8 cellular contexts compared by ENCODE assay signal in the genomic region with DNA sequence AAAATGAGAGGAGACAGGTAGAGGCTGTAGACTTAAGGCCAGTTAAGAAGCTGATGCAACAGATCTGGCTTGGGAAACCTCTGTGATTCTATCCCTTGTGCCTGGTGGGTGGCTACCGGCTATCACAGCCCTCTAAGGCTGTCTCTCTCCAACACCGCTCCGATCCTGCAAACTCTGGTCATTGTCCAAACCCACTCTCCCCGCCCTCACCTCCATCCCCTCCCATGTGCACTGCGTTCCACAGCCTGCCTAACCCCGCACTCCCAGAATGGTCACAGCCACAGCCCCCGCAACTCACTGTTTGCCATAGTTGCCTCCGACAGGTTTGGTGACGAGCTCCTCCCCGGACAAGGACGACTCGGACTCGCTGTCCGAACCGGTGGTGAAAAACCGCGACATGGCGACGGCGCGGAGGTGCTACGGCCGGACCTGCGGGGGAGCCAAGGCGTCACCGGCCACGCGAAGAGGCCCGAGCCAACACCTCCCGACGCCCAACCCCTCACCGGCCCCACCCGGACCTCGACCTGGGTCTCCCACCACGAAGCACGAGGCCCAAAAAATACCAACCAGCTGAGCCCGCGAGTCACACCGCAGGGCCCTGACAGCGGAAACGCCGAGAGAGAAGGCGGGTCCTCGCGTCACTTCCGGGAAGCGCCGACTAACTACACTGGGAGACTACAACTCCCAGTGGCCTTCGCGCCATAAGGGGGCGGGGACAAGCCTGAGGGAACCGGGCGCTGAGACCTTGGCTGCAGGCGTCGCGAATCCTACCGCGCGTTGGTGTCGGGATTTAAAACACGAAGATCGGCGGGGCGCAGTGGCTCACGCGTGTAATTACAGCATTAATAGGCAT. TPM values are rescaled to one million over a fixed set of nuclear protein-coding genes. Genes with fewer than 3 reads are reported as not detected.
DNase-seq lines count a peak whose midpoint lies in the region; ATAC-seq, FAIRE-seq and TF ChIP-seq lines count a peak whose summit lies in the region.
"Not testable (repeated sequence)": the region's sequence is repeated elsewhere in the genome, so short reads cannot be mapped to it uniquely, and the experiment has no call there.

A gene with protein sequence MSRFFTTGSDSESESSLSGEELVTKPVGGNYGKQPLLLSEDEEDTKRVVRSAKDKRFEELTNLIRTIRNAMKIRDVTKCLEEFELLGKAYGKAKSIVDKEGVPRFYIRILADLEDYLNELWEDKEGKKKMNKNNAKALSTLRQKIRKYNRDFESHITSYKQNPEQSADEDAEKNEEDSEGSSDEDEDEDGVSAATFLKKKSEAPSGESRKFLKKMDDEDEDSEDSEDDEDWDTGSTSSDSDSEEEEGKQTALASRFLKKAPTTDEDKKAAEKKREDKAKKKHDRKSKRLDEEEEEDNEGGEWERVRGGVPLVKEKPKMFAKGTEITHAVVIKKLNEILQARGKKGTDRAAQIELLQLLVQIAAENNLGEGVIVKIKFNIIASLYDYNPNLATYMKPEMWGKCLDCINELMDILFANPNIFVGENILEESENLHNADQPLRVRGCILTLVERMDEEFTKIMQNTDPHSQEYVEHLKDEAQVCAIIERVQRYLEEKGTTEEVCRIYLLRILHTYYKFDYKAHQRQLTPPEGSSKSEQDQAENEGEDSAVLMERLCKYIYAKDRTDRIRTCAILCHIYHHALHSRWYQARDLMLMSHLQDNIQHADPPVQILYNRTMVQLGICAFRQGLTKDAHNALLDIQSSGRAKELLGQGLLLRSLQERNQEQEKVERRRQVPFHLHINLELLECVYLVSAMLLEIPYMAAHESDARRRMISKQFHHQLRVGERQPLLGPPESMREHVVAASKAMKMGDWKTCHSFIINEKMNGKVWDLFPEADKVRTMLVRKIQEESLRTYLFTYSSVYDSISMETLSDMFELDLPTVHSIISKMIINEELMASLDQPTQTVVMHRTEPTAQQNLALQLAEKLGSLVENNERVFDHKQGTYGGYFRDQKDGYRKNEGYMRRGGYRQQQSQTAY (minus strand): TSS at position 622 of the 853 bp plus-strand sequence. CDS start 223 bp downstream, at position 399.

- not testable (repeated sequence) for TF ChIP-seq RAD21 in K562 (CRISPR knock-in tag; conservative IDR thresholded peaks at IDR 0.05 in 1 of 2, IDR thresholded peaks at IDR 0.05 in 1 of 2); neural cell (conservative IDR thresholded peaks at IDR 0.05)

- TF ChIP-seq CTCF in K562 (IDR thresholded peaks at IDR 0.05 in 2 of 3, conservative IDR thresholded peaks at IDR 0.05 in 1 of 3; ENCODE audit: insufficient read depth in 2 of 3, low read depth in 1 of 3, low read length in 3 of 3); neural cell (IDR thresholded peaks at IDR 0.05; ENCODE audit: poor library complexity, severe bottlenecking); type B pancreatic cell (conservative IDR thresholded peaks at IDR 0.05): not testable (repeated sequence)

- not testable (repeated sequence) for H4K20me1 ChIP-seq in K562 (replicated peaks; ENCODE audit: control insufficient read depth, insufficient read depth, low read length); neural cell (ENCODE audit: insufficient read depth)

- H2AFZ ChIP-seq in K562 (ENCODE audit: low read depth, low read length); neural cell (ENCODE audit: low read depth, low read length): not testable (repeated sequence)

- TF ChIP-seq POLR2A in K562 (conservative IDR thresholded peaks at IDR 0.05), result not testable (repeated sequence)

- H3K4me3 Mint-ChIP-seq in type B pancreatic cell, result peak within 1 kb of the TSS; percentile 79

- not testable (repeated sequence) for H3K36me3 ChIP-seq in K562 (ENCODE audit: control insufficient read depth, insufficient read depth, low read length); neural cell (ENCODE audit: insufficient read depth, low read length)

- not testable (repeated sequence) for H3K27me3 ChIP-seq in K562 (ENCODE audit: control insufficient read depth in 2 of 2, insufficient read depth in 2 of 2, low read length in 2 of 2); neural cell (ENCODE audit: insufficient read depth, low read depth, low read length)

- intact Hi-C loops in K562 (cut with micrococcal nuclease); cardiac septum (cut with DNase I): not testable (repeated sequence)

- peak within 1 kb of the TSS; percentile 52; the same call in 1 of the 2 replicates for H3K4me2 ChIP-seq in K562 (ENCODE audit: insufficient read depth, low read length)
- not testable (repeated sequence) for H3K4me2 ChIP-seq in neural cell (ENCODE audit: low read length)

- H3K27ac ChIP-seq in K562 (ENCODE audit: extremely low read depth, low read depth, low read length); neural cell (ENCODE audit: low read length): not testable (repeated sequence)

- POLR2A ChIA-PET in K562 (lab: Yijun Ruan, JAX), result not testable (repeated sequence)

- H3K36me3 Mint-ChIP-seq in type B pancreatic cell, result not testable (repeated sequence)

- CTCF ChIA-PET in K562 (lab: Yijun Ruan, JAX; ENCODE audit: low intra/inter-chr PET ratio), result not testable (repeated sequence)

- not testable (repeated sequence) for H3F3A ChIP-seq in neural cell (ENCODE audit: insufficient read depth, low read length, poor library complexity, severe bottlenecking)

- peak; percentile 91 for FAIRE-seq in K562 (lab: Jason Lieb, UNC)

- H3K9me3 Mint-ChIP-seq in type B pancreatic cell, result not testable (repeated sequence)

- H3K4me3 ChIP-seq in K562 (peak within 1 kb of the TSS; percentile 33), neural cell (ENCODE audit: low read length) (peak within 1 kb of the TSS; percentile 54)

- ATAC-seq in GM18499 (IDR thresholded peaks at IDR 0.05; ENCODE audit: insufficient read depth, unreplicated experiment) (peak; percentile 81), GM21723 (IDR thresholded peaks at IDR 0.05; ENCODE audit: unreplicated experiment) (peak; percentile 97), HG03280 (IDR thresholded peaks at IDR 0.05; ENCODE audit: unreplicated experiment) (peak; percentile 98), K562 (peak; percentile 99)

- not testable (repeated sequence) for H3K9me3 ChIP-seq in K562 (replicated peaks; ENCODE audit: control insufficient read depth, insufficient read depth, low read depth, low read length); neural cell (ENCODE audit: low read length)

- not testable (repeated sequence) for H3K9me1 ChIP-seq in K562 (ENCODE audit: control insufficient read depth, insufficient read depth, low read length)

- DNase-seq in SK-MEL-5 (ENCODE audit: low read depth, low spot score); K562 (ENCODE audit: extremely low read depth in 1 of 4, low spot score in 3 of 4); cardiac septum (ENCODE audit: low spot score); type B pancreatic cell (ENCODE audit: extremely low spot score, unreplicated experiment): not testable (repeated sequence)

- WGBS in K562 (ENCODE audit: insufficient coverage, low coverage, missing lambda C conversion rate), result no CpG with 5 or more reads among the region's 66 CpGs

- not testable (repeated sequence) for H3K27me3 Mint-ChIP-seq in type B pancreatic cell

- not testable (repeated sequence) for TF ChIP-seq EP300 in K562 (IDR thresholded peaks at IDR 0.05; ENCODE audit: low read length); neural cell (conservative IDR thresholded peaks at IDR 0.05; ENCODE audit: poor library complexity, severe bottlenecking)

- H3K9me2 ChIP-seq in neural cell (ENCODE audit: insufficient read depth, low read length), result not testable (repeated sequence)

- not testable (repeated sequence) for BruUV-seq in K562 (replicated peaks; lab: Mats Ljungman, UMichigan)

- H3K4me1 ChIP-seq in K562 (replicated peaks in 1 of 2; ENCODE audit: control insufficient read depth in 2 of 2, insufficient read depth in 2 of 2, low read length in 2 of 2), result not testable (repeated sequence)

- not testable (repeated sequence) for H3K27ac Mint-ChIP-seq in type B pancreatic cell

- H3K4me1 Mint-ChIP-seq in type B pancreatic cell (ENCODE audit: unreplicated experiment), result not testable (repeated sequence)

- H3K9ac ChIP-seq in K562 (ENCODE audit: insufficient read depth in 1 of 2, low read depth in 2 of 2, low read length in 2 of 2), result 0 out of 4 replicates have a peak within 1 kb of the TSS, but pooled peaks of 1 of the 2 experiments have one; percentile 34
- not testable (repeated sequence) for H3K9ac ChIP-seq in neural cell (ENCODE audit: low read length)

- in situ Hi-C loops in SK-MEL-5 (cut with HindIII; ENCODE audit: low pct_unique_long_range_greater_than_20kb, low sequenced_read_pairs), result not testable (repeated sequence)
- in situ Hi-C loops in K562 (cut with MboI), result loop anchor here (25.0 kb wide), 1 partner anchor 209 kb away; a partner anchor contains a TSS

- not testable (repeated sequence) for H3K79me2 ChIP-seq in K562 (ENCODE audit: control insufficient read depth, insufficient read depth, low read length); neural cell (replicated peaks; ENCODE audit: insufficient read depth, low read length)

RNA-seq across cellular contexts. Expression of the gene that starts here (rescaled TPM):
- total RNA-seq in SK-MEL-5 (2014; rRNA removed; shearing (Covaris generic)), result 30.1 and 47.9 TPM in 2 replicates
- 105 and 156 TPM in 2 replicates for polyA plus RNA-seq in SK-MEL-5 (2015; cell fraction: cytosol; rRNA removed)
- polyA plus RNA-seq in SK-MEL-5 (2015; cell fraction: nucleus; rRNA removed), result 31.8 and 44.3 TPM in 2 replicates
- total RNA-seq in K562 (2011; cell fraction: chromatin; rRNA removed; ENCODE audit: low replicate concordance), result 35.0 and 124 TPM in 2 replicates
- total RNA-seq in K562 (2011; cell fraction: nucleolus; rRNA removed), result 103 and 124 TPM in 2 replicates
- total RNA-seq in K562 (2011; cell fraction: nucleoplasm; rRNA removed), result 58.5 and 82.2 TPM in 2 replicates
- total RNA-seq in K562 (2014; rRNA removed) (85.4 and 89.8 TPM in 2 replicates), K562 (2014; rRNA removed; fragmentation: Illumina TruSeq; extraction: Trizol) (30.7 and 40.1 TPM in 2 replicates), K562 (2015; rRNA removed; fragmentation: Illumina TruSeq; extraction: Trizol) (88.1 and 88.2 TPM in 2 replicates), K562 (2021) (78.1 and 112 TPM in 2 replicates), cardiac septum (33.8 TPM), type B pancreatic cell (ENCODE audit: low replicate concordance) (83.1 and 83.2 TPM in 2 replicates)
- polyA plus RNA-seq in K562 (2011; rRNA removed) (130 and 155 TPM in 2 replicates), K562 (2014; fragmentation: Illumina TruSeq; extraction: Trizol) (119 and 183 TPM in 2 replicates), K562 (2014; fragmentation: Nextera tagmentation; extraction: Ambion mirVana) (10 to 100 TPM in 1 of 2 experiments, 1 to 10 TPM in 1; 3.7 to 10.4 TPM), K562 (2014; rRNA removed) (78.1 and 99.2 TPM in 2 replicates), neural cell (22.3 and 35.4 TPM in 2 replicates)
- polyA plus RNA-seq in K562 (2011; cell fraction: cytosol; rRNA removed), result 215 and 296 TPM in 2 replicates
- 112 and 132 TPM in 2 replicates for polyA plus RNA-seq in K562 (2011; cell fraction: nucleus; rRNA removed)
- 44.6 and 46.0 TPM in 2 replicates for polyA plus RNA-seq in K562 (2012)
- polyA minus RNA-seq in K562 (2011; rRNA and poly(A)+ RNA removed), result 223 and 350 TPM in 2 replicates
- 170 and 213 TPM in 2 replicates for polyA minus RNA-seq in K562 (2011; cell fraction: cytosol; rRNA and poly(A)+ RNA removed)
- polyA minus RNA-seq in K562 (2011; cell fraction: nucleus; rRNA and poly(A)+ RNA removed), result 67.6 and 92.4 TPM in 2 replicates
- 81.0 and 86.2 TPM in 2 replicates for polyA minus RNA-seq in neural cell
